In genomic region chr11:125990244-125990643, GRCh38 we compare ENCODE assay signal across 11 cellular contexts. TPM values are rescaled to one million over a fixed set of nuclear protein-coding genes. Genes with fewer than 3 reads are reported as not detected.
DNase-seq lines count a peak whose midpoint lies in the region; ATAC-seq, FAIRE-seq and TF ChIP-seq lines count a peak whose summit lies in the region.
"Had no signal": no experiment of that assay in that cellular context is flagged by ENCODE, and none has a peak within 500 bp of the region (broad histone marks: within the 10 kb centered on the region; RNA-seq: fewer than 3 reads in every experiment).

No MANE protein-coding gene starts in this region.

- ATAC-seq in pancreas (peak in 3 of 4 donors; percentile 11 to 39 (median 34)), HG03378 (IDR thresholded peaks at IDR 0.05; ENCODE audit: unreplicated experiment) (no peak)

- H3K27ac ChIP-seq in pancreas (no peak overlapping the region), PC-9 (no peak overlapping the region)

- H3K9me2 ChIP-seq in PC-9 (ENCODE audit: insufficient read depth) = no peaks in the 10 kb centered on the region

- intact Hi-C loops in pancreas (cut with DNase I) = no loop called here
- intact Hi-C loops in PC-9 (cut with micrococcal nuclease; ENCODE audit: unreplicated experiment) = loop anchor here (2.0 kb wide), 1 partner anchor 17 kb away; no protein-coding TSS in a partner anchor

- POLR2A ChIA-PET in PC-9 (lab: Charles Lee; ENCODE audit: unreplicated experiment) = no interaction called here

- WGBS in pancreas, 2 donors = 56 to 73% methylated on average over 3 of the region's 3 CpGs

- CTCF ChIA-PET in PC-9 (lab: Charles Lee) = no interaction called here

- no peaks in the 10 kb centered on the region for H3K36me3 ChIP-seq in pancreas
- H3K36me3 ChIP-seq in PC-9 (ENCODE audit: low read depth) = no peaks in the 10 kb centered on the region

- no peaks in the 10 kb centered on the region for H3K4me1 ChIP-seq in pancreas
- no peaks in the 10 kb centered on the region for H3K4me1 ChIP-seq in PC-9 (replicated peaks; ENCODE audit: insufficient read depth)

- H3K9me3 ChIP-seq in pancreas (no peaks in the 10 kb centered on the region), PC-9 (ENCODE audit: insufficient read depth, low read depth) (no peaks in the 10 kb centered on the region)

- H3K4me2 ChIP-seq in PC-9 = no peak overlapping the region

- peak; percentile 57 for DNase-seq in NCI-H1105 treated with DMSO at 0.1 percent for 48 hours (lab: John Stamatoyannopoulos, UW)
- DNase-seq in NCI-H1105 (lab: John Stamatoyannopoulos, UW) = no peak
- DNase-seq in NCI-H2107 (lab: John Stamatoyannopoulos, UW) = peak; percentile 17
- DNase-seq in epithelial cell of esophagus (ENCODE audit: low read depth) = peak; percentile 5
- no peak for DNase-seq in pancreas
- DNase-seq in KG1 (lab: John Stamatoyannopoulos, UW) = no peak
- DNase-seq in PC-9 = no peak
- DNase-seq: activated T-cell treated with anti-CD3 and anti-CD28 coated beads, Interleukin-2, amount 50 U/mL, for 24 hours had no signal

- BruUV-seq in PC-9 (replicated peaks; lab: Mats Ljungman, UMichigan) = no TSS peak

- H2AFZ ChIP-seq in PC-9 = no peak overlapping the region

- H3K27me3 ChIP-seq in pancreas = no peaks in the 10 kb centered on the region
- H3K27me3 ChIP-seq in PC-9 (ENCODE audit: insufficient read depth, low read depth) = no peaks in the 10 kb centered on the region

- H3K4me3 ChIP-seq in epithelial cell of esophagus (ENCODE audit: low read length) (no peak overlapping the region), pancreas (no peak overlapping the region), PC-9 (no peak overlapping the region)

- H4K20me1 ChIP-seq in PC-9 (ENCODE audit: insufficient read depth) = no peaks in the 10 kb centered on the region

- H3K79me2 ChIP-seq in PC-9 (ENCODE audit: low read depth) = no peaks in the 10 kb centered on the region

- FAIRE-seq in pancreas (lab: Jason Lieb, UNC) = no peak
- FAIRE-seq: A204.1, endometrium had no signal

- TF ChIP-seq CTCF in epithelial cell of esophagus (IDR thresholded peaks at IDR 0.05; ENCODE audit: insufficient read depth, low read depth, low read length, missing control alignments) (no peak), pancreas (IDR thresholded peaks at IDR 0.05) (no peak), PC-9 (conservative IDR thresholded peaks at IDR 0.05) (no peak)

- H3F3A ChIP-seq in PC-9 (ENCODE audit: insufficient read depth, low read depth) = no peaks in the 10 kb centered on the region

RNA-seq across cellular contexts. Expression of gene VSIG10L2, which starts 44.4 kb away (rescaled TPM):
- total RNA-seq in pancreas (under 1 TPM in 2 of 6 donors, not detected in 4; 0.28 to 0.52 TPM), PC-9 (2021) (not detected in 2 replicates)
- under 1 TPM; 0.14 to 0.15 TPM for polyA plus RNA-seq in pancreas

Comparison
In these comparisons a context has a peak if more than half of its experiments do, and no peak if none do; other contexts are left out.
1. DNase-seq: peak in NCI-H1105 treated with DMSO at 0.1 percent for 48 hours (single experiment), NCI-H2107 (single experiment) and epithelial cell of esophagus (single experiment); none in NCI-H1105 (single experiment), pancreas (0 of 6), KG1 (single experiment) and PC-9 (0 of 2).